Comparison of ENCODE assay signal across 8 cellular contexts in the genomic region with DNA sequence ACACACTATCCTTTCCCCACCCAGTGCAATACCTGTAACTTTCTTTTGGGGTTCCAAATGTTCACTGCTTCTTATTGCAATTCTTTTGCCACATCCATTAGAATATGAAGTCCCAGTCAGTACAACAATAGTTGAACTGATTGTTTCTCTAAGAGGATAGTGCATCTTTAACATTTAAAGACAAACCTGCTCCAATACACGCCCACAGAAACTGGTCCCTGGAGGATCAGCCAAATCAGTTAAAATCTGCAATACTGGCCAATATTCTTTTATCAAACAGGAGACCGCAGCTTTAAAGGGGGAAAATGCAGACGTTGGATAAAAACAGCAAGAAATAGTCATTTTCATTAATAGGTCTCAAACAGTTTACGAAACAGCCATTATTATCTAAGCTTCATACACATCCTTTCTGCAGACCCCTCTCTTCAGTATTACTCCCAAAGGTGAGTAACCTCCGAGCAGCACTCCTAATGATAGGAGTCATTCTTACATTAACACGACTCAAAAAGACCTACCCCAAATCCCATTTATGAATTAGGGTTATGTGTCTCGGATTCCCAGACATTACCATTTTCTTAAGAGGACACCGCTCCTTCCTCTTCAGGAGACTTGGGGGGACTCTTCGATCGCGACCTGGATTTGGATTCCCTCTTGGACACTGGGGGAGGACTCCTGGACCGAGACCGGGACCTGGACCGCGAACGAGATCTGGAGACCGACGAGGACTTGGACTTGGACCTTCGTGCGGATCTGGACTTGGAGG. TPM values are rescaled to one million over a fixed set of nuclear protein-coding genes. Genes with fewer than 3 reads are reported as not detected.
DNase-seq lines count a peak whose midpoint lies in the region; ATAC-seq, FAIRE-seq and TF ChIP-seq lines count a peak whose summit lies in the region.

No MANE protein-coding gene starts in this region.

- peaks cover 0 to 52% of the 10 kb centered on the region in 2 donors for H3K36me3 ChIP-seq in psoas muscle (ENCODE audit: insufficient read depth in 1 of 2, low read depth in 1 of 2)

- peak overlapping the region; percentile 72 for H3K4me3 ChIP-seq in psoas muscle

- no peaks in the 10 kb centered on the region for H3K9me3 ChIP-seq in psoas muscle

- FAIRE-seq in GM12891 (lab: Jason Lieb, UNC), result no peak

- TF ChIP-seq CTCF in psoas muscle (IDR thresholded peaks at IDR 0.05), result no peak

- peaks cover 58% of the 10 kb centered on the region for H3K4me1 ChIP-seq in psoas muscle

- H3K27me3 ChIP-seq in psoas muscle (ENCODE audit: insufficient read depth in 3 of 3, low read length in 2 of 3), result no peaks in the 10 kb centered on the region

- intact Hi-C loops in psoas muscle (cut with DNase I), result loop anchor here in 1 of 2 donors (1.0 kb wide), 1 partner anchor 8 kb away; no protein-coding TSS in a partner anchor

- ATAC-seq in psoas muscle (no peak), HG02678 (IDR thresholded peaks at IDR 0.05; ENCODE audit: unreplicated experiment) (no peak), HG03469 (IDR thresholded peaks at IDR 0.05; ENCODE audit: unreplicated experiment) (no peak), HG02642 (IDR thresholded peaks at IDR 0.05; ENCODE audit: poor library complexity, unreplicated experiment) (no peak)

- no peak for DNase-seq in GM12891 (ENCODE audit: insufficient read length, low spot score)
- peak; percentile 52 for DNase-seq in RKO (ENCODE audit: low spot score)
- peak; percentile 53 to 67 for DNase-seq in erythroblast (lab: John Stamatoyannopoulos, UW)
- no peak for DNase-seq in psoas muscle
- DNase-seq in stimulated activated CD4-positive, alpha-beta T cell treated with anti-CD3 and anti-CD28 coated beads, Interleukin-2, amount 100 ng/mL, for 48 hours, result no peak

- TF ChIP-seq POLR2A in GM12891 (IDR thresholded peaks at IDR 0.05; ENCODE audit: low read depth, low read length) (0 out of 2 replicates have a peak, but pooled peaks have one; percentile 9), erythroblast (IDR thresholded peaks at IDR 0.05; ENCODE audit: low read length) (no peak)

- WGBS in psoas muscle, 3 donors, result 1 to 2% (median 2%) methylated on average over 20 of the region's 20 CpGs

- peak overlapping the region; percentile 89 for H3K27ac ChIP-seq in psoas muscle

TF ChIP-seq in GM12891, 5 proteins besides CTCF, POLR2A, EP300 and RAD21:
- TF ChIP-seq SPI1 (IDR thresholded peaks at IDR 0.05; ENCODE audit: low read depth, low read length) (no peak), TAF1 (IDR thresholded peaks at IDR 0.05; ENCODE audit: low read depth, low read length) (no peak), PAX5 (IDR thresholded peaks at IDR 0.05; ENCODE audit: insufficient read depth, low read length, severe bottlenecking) (no peak), POU2F2 (IDR thresholded peaks at IDR 0.05; ENCODE audit: low read depth, low read length) (no peak), POLR2AphosphoS5 (IDR thresholded peaks at IDR 0.05; ENCODE audit: low read depth, low read length) (no peak)

RNA-seq across cellular contexts. Expression of a gene that starts 1.4 kb away (rescaled TPM):
- 245 TPM for polyA plus RNA-seq in GM12891 (2012; ENCODE audit: low read depth, missing spikeins)
- 100 to 1,000 TPM in 2 of 4 donors, 10 to 100 TPM in 2; 57.9 to 128 (median 90.6) TPM for total RNA-seq in psoas muscle
- 100 to 1,000 TPM in 2 of 3 donors, 10 to 100 TPM in 1; 81.9 to 135 (median 118) TPM for polyA plus RNA-seq in psoas muscle

RNA-seq across cellular contexts. Expression of a gene that starts 2.2 kb away (rescaled TPM):
- polyA plus RNA-seq in GM12891 (2012; ENCODE audit: low read depth, missing spikeins), result 10.2 TPM
- total RNA-seq in psoas muscle, result 10 to 100 TPM; 18.7 to 26.5 (median 22.0) TPM
- polyA plus RNA-seq in psoas muscle, result 10 to 100 TPM; 10.1 to 27.4 (median 10.3) TPM

RNA-seq across cellular contexts. Expression of a gene that starts 9.1 kb away (rescaled TPM):
- polyA plus RNA-seq in GM12891 (2012; ENCODE audit: low read depth, missing spikeins), result 38.7 TPM
- 10 to 100 TPM; 19.0 to 27.0 (median 24.3) TPM for total RNA-seq in psoas muscle
- 10 to 100 TPM; 30.8 to 54.0 (median 36.5) TPM for polyA plus RNA-seq in psoas muscle

RNA-seq across cellular contexts. Expression of a gene that starts 9.4 kb away (rescaled TPM):
- 23.2 TPM for polyA plus RNA-seq in GM12891 (2012; ENCODE audit: low read depth, missing spikeins)
- 10 to 100 TPM; 30.8 to 61.9 (median 53.6) TPM for total RNA-seq in psoas muscle
- 10 to 100 TPM; 32.3 to 81.9 (median 51.6) TPM for polyA plus RNA-seq in psoas muscle

RNA-seq across cellular contexts. Expression of a gene that starts 25.0 kb away (rescaled TPM):
- 0.42 TPM for polyA plus RNA-seq in GM12891 (2012; ENCODE audit: low read depth, missing spikeins)
- 10 to 100 TPM; 40.8 to 75.1 (median 52.0) TPM for total RNA-seq in psoas muscle
- 10 to 100 TPM; 34.6 to 43.2 (median 37.6) TPM for polyA plus RNA-seq in psoas muscle

Comparison
In these comparisons a context has a peak if more than half of its experiments do, and no peak if none do; other contexts are left out.
1. DNase-seq: peak in RKO (single experiment) and erythroblast (2 of 2); none in GM12891 (single experiment), psoas muscle (0 of 2) and stimulated activated CD4-positive, alpha-beta T cell treated with anti-CD3 and anti-CD28 coated beads, Interleukin-2, amount 100 ng/mL, for 48 hours (0 of 2).